Comparison of ENCODE assay signal across 31 cellular contexts in the genomic region with DNA sequence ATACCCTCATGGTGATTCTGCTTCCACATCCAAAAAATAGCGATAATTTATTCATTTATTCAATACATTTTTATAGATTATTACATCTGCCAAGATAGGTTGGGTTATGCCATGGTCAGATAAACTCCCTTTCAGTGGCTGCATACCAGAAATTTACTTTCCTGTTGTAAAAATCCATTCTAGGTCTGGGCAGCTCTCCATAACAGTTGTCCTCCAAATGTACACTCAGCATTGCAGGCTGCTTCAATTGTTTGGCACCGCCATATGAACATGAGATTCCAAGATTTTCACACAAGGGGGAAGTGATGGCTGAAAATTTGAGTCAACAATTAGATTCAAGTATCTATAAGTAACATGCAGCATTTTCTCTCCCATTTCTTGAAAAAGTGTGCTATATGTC.
"Had no signal": no experiment of that assay in that cellular context is flagged by ENCODE, and none has a peak within 500 bp of the region (broad histone marks: within the 10 kb centered on the region; RNA-seq: fewer than 3 reads in every experiment).

No MANE protein-coding gene starts in this region.

- H3K4me3 ChIP-seq: K562, MG63, Peyer's patch, SJSA1 had no signal

- DNase-seq: activated CD4-positive, alpha-beta memory T cell treated with anti-CD3 and anti-CD28 coated beads, Interleukin-2, amount 10 ng/mL, durations not matched to agents 7 days and 5 days; activated CD4-positive, alpha-beta T cell treated with anti-CD3 and anti-CD28 coated beads for 1 hour; activated CD4-positive, alpha-beta T cell treated with anti-CD3 and anti-CD28 coated beads for 48 hours; activated CD4-positive, CD25-positive, alpha-beta regulatory T cell; activated CD8-positive, alpha-beta memory T cell treated with anti-CD3 and anti-CD28 coated beads for 24 hours; activated CD8-positive, alpha-beta memory T cell treated with anti-CD3 and anti-CD28 coated beads, Interleukin-2, amount 10 ng/mL, durations not matched to agents 7 days and 5 days; activated CD8-positive, alpha-beta memory T cell treated with anti-CD3 and anti-CD28 coated beads, Interleukin-2, amount 50 U/mL, for 48 hours; activated effector memory CD4-positive, alpha-beta T cell treated with Interleukin-2 at 50 U/mL for 16 hours; activated naive CD4-positive, alpha-beta T cell treated with anti-CD3 and anti-CD28 coated beads, Interleukin-2, amount 10 ng/mL, durations not matched to agents 7 days and 5 days; activated naive CD8-positive, alpha-beta T cell treated with anti-CD3 and anti-CD28 coated beads, Interleukin-2, amount 50 U/mL, for 24 hours; activated T-cell treated with anti-CD3 and anti-CD28 coated beads, Interleukin-2, amount 50 U/mL, for 48 hours; MG63; MV-4-11; NCI-H1092; NCI-H1436 treated with DMSO at 0.1 percent for 48 hours; NCI-H1694 treated with DMSO at 0.1 percent for 48 hours; NCI-H2029 treated with DMSO at 0.1 percent for 48 hours; NCI-H2171 treated with DMSO at 0.1 percent for 48 hours; NCI-H2227 treated with DMSO at 0.1 percent for 48 hours; NCI-H524 treated with DMSO at 0.1 percent for 48 hours; PC-3; Peyer's patch; RPMI8226; SHP77 treated with DMSO at 0.1 percent for 48 hours; T-helper 1 cell; T-helper 2 cell; T-helper 9 cell; WERI-Rb-1 had no signal

- H3K36me3 ChIP-seq: MG63, Peyer's patch, SJSA1, WERI-Rb-1 had no signal

- H3K27me3 ChIP-seq: MG63, Peyer's patch, SJSA1 had no signal

- H3K27ac ChIP-seq: Peyer's patch, SJSA1, WERI-Rb-1 had no signal

- H3K9me3 ChIP-seq: Peyer's patch, SJSA1 had no signal

- H3K4me1 ChIP-seq: Peyer's patch, SJSA1 had no signal

- ATAC-seq: activated CD8-positive, alpha-beta memory T cell treated with anti-CD3 and anti-CD28 coated beads, Interleukin-2, amount 10 ng/mL, durations not matched to agents 7 days and 5 days; activated naive CD8-positive, alpha-beta T cell treated with anti-CD3 and anti-CD28 coated beads, Interleukin-2, amount 50 U/mL, for 24 hours; K562; PC-3; SK-N-SH treated with all-trans-retinoic acid at 6 μM for 48 hours had no signal
